ENCODE assay signal across 11 cellular contexts in genomic region chr4:107991945-107992625, GRCh38. TPM values are rescaled to one million over a fixed set of nuclear protein-coding genes. Genes with fewer than 3 reads are reported as not detected.
DNase-seq lines count a peak whose midpoint lies in the region; ATAC-seq, FAIRE-seq and TF ChIP-seq lines count a peak whose summit lies in the region.
"Had no signal": no experiment of that assay in that cellular context is flagged by ENCODE, and none has a peak within 500 bp of the region (broad histone marks: within the 10 kb centered on the region; RNA-seq: fewer than 3 reads in every experiment).

No MANE protein-coding gene starts in this region.

- no peaks in the 10 kb centered on the region for H4K20me1 ChIP-seq in keratinocyte (ENCODE audit: control insufficient read depth, extremely low read depth, insufficient read depth, low read length)

- TF ChIP-seq EP300 in suprapubic skin (IDR thresholded peaks at IDR 0.05), result no peak

- no peaks in the 10 kb centered on the region for H3K9me1 ChIP-seq in keratinocyte (ENCODE audit: control insufficient read depth, extremely low read depth, insufficient read depth, low read length)

- FAIRE-seq in keratinocyte (lab: Jason Lieb, UNC), result no peak

- no peak overlapping the region for H3K9ac ChIP-seq in keratinocyte (ENCODE audit: control insufficient read depth, extremely low read depth, insufficient read depth, low read length)

- no peak overlapping the region for H3K27ac ChIP-seq in keratinocyte (ENCODE audit: control insufficient read depth, insufficient read depth, low read length)
- no peak overlapping the region for H3K27ac ChIP-seq in suprapubic skin
- H3K27ac ChIP-seq: upper lobe of left lung had no signal

- H3K4me3 ChIP-seq in AG09309 (ENCODE audit: control insufficient read depth, low read depth, low read length) (no peak overlapping the region), keratinocyte (ENCODE audit: control insufficient read depth in 2 of 3, extremely low read depth in 1 of 3, insufficient read depth in 2 of 3, low read depth in 1 of 3, low read length in 3 of 3) (no peak overlapping the region), suprapubic skin (no peak overlapping the region)

- H3K9me3 Mint-ChIP-seq in activated naive CD8-positive, alpha-beta T cell (ENCODE audit: low read depth), result no peaks in the 10 kb centered on the region

- 69% methylated on average over 3 of the region's 3 CpGs for WGBS in suprapubic skin

- peaks cover 57% of the 10 kb centered on the region for H3K79me2 ChIP-seq in keratinocyte (ENCODE audit: control insufficient read depth, insufficient read depth, low read length)

- TF ChIP-seq CTCF in AG09309 (IDR thresholded peaks at IDR 0.05; ENCODE audit: control insufficient read depth, insufficient read depth, low read depth, low read length, missing control alignments) (no peak), keratinocyte (optimal IDR thresholded peaks at IDR 0.05 in 1 of 3, IDR thresholded peaks at IDR 0.05 in 1 of 3, conservative IDR thresholded peaks at IDR 0.05 in 1 of 3; ENCODE audit: extremely low read depth in 1 of 3, insufficient read depth in 2 of 3, low read length in 3 of 3) (no peak), suprapubic skin (IDR thresholded peaks at IDR 0.05) (no peak)

- H3K4me1 ChIP-seq in keratinocyte (ENCODE audit: control insufficient read depth, extremely low read depth, insufficient read depth, low read length) (peaks cover 35% of the 10 kb centered on the region), suprapubic skin (peaks cover 45% of the 10 kb centered on the region)

- dilution Hi-C loops in keratinocyte (cut with MboI; ENCODE audit: extremely low pct_ligation_motif_present, low sequenced_read_pairs), result no loop called here

- ATAC-seq in GM19025 (IDR thresholded peaks at IDR 0.05; ENCODE audit: low read depth, unreplicated experiment), result peak; percentile 0
- ATAC-seq in HG03196 (IDR thresholded peaks at IDR 0.05; ENCODE audit: unreplicated experiment), result no peak

- no peak for TF ChIP-seq POLR2A in suprapubic skin (IDR thresholded peaks at IDR 0.05)

- H3K27me3 ChIP-seq in keratinocyte (ENCODE audit: control insufficient read depth, extremely low read depth, insufficient read depth, low read length) (no peaks in the 10 kb centered on the region), suprapubic skin (no peaks in the 10 kb centered on the region)
- H3K27me3 ChIP-seq: upper lobe of left lung had no signal

- H3K4me2 ChIP-seq in keratinocyte (ENCODE audit: control insufficient read depth, extremely low read depth, insufficient read depth, low read depth, low read length), result peak overlapping the region; percentile 99

- peak; percentile 38 for DNase-seq in AG09309 (ENCODE audit: low read depth)
- no peak for DNase-seq in keratinocyte (ENCODE audit: low read depth, low spot score)
- DNase-seq in activated effector memory CD4-positive, alpha-beta T cell treated with anti-CD3 and anti-CD28 coated beads, Interleukin-2, amount 50 U/mL, for 16 hours, result no peak
- DNase-seq in cerebellum (ENCODE audit: low spot score), result no peak
- DNase-seq in suprapubic skin (ENCODE audit: low spot score in 2 of 2), result no peak
- DNase-seq: DMS53; effector CD8-positive, alpha-beta T cell; upper lobe of left lung had no signal

- no peak overlapping the region for H2AFZ ChIP-seq in keratinocyte (ENCODE audit: control insufficient read depth, low read length)

- H3K36me3 Mint-ChIP-seq in activated naive CD8-positive, alpha-beta T cell, result peaks cover 12% of the 10 kb centered on the region

- peaks cover 0 to 7% of the 10 kb centered on the region in 2 experiments for H3K36me3 ChIP-seq in keratinocyte (ENCODE audit: control insufficient read depth in 2 of 2, extremely low read depth in 1 of 2, insufficient read depth in 2 of 2, low read length in 2 of 2)
- no peaks in the 10 kb centered on the region for H3K36me3 ChIP-seq in suprapubic skin
- H3K36me3 ChIP-seq: upper lobe of left lung had no signal

- H3K27me3 Mint-ChIP-seq in activated naive CD8-positive, alpha-beta T cell, result no peaks in the 10 kb centered on the region

- peak overlapping the region; percentile 64 for H3K27ac Mint-ChIP-seq in activated naive CD8-positive, alpha-beta T cell

- peak overlapping the region; percentile 90 for H3K4me3 Mint-ChIP-seq in activated naive CD8-positive, alpha-beta T cell

- H3K9me3 ChIP-seq in keratinocyte (ENCODE audit: control insufficient read depth, low read depth, low read length) (no peaks in the 10 kb centered on the region), suprapubic skin (no peaks in the 10 kb centered on the region)
- H3K9me3 ChIP-seq: upper lobe of left lung had no signal

- H3K4me1 Mint-ChIP-seq in activated naive CD8-positive, alpha-beta T cell (ENCODE audit: low read depth), result peaks cover 62% of the 10 kb centered on the region

RNA-seq across cellular contexts. Expression of gene HADH, which starts 2.4 kb away (rescaled TPM):
- polyA plus RNA-seq in keratinocyte, result 37.7 to 49.5 TPM (median 49.3 TPM) in 3 replicates
- 58.4 TPM for polyA plus RNA-seq in keratinocyte (2011; ENCODE audit: low read depth)
- 45.3 and 61.1 TPM in 2 replicates for polyA plus RNA-seq in keratinocyte (2011; cell fraction: cytosol; rRNA removed)
- 45.7 and 47.2 TPM in 2 replicates for polyA plus RNA-seq in keratinocyte (2011; cell fraction: nucleus; rRNA removed)
- 23.1 and 33.9 TPM in 2 replicates for polyA plus RNA-seq in keratinocyte (2012; ENCODE audit: low replicate concordance)
- 14.8 to 30.1 TPM (median 29.7 TPM) in 3 replicates for polyA minus RNA-seq in keratinocyte
- polyA minus RNA-seq in keratinocyte (2011; cell fraction: cytosol; rRNA and poly(A)+ RNA removed), result 26.5 TPM
- 10.3 and 19.8 TPM in 2 replicates for polyA minus RNA-seq in keratinocyte (2011; cell fraction: nucleus; rRNA and poly(A)+ RNA removed)
- total RNA-seq in cerebellum, result 17.5 TPM
- total RNA-seq in suprapubic skin, result 10 to 100 TPM; 37.0 to 51.1 (median 42.6) TPM
